37 cellular contexts compared by ENCODE assay signal in genomic region chr2:108390340-108390739, GRCh38. TPM values are rescaled to one million over a fixed set of nuclear protein-coding genes. Genes with fewer than 3 reads are reported as not detected.
"Had no signal": no experiment of that assay in that cellular context is flagged by ENCODE, and none has a peak within 500 bp of the region (broad histone marks: within the 10 kb centered on the region; RNA-seq: fewer than 3 reads in every experiment).

No MANE protein-coding gene starts in this region.

- H3K27ac ChIP-seq: adrenal gland, body of pancreas, epithelial cell of prostate, esophagus squamous epithelium, gastroesophageal sphincter, heart right ventricle, hepatocyte, WERI-Rb-1 had no signal

- H3K9me3 ChIP-seq: body of pancreas had no signal

- DNase-seq: activated B cell treated with CpG ODN at 0.5 μM for 24 hours; activated CD4-positive, alpha-beta memory T cell treated with anti-CD3 and anti-CD28 coated beads for 36 hours; activated CD4-positive, alpha-beta T cell treated with anti-CD3 and anti-CD28 coated beads for 48 hours; activated CD8-positive, alpha-beta memory T cell treated with anti-CD3 and anti-CD28 coated beads, Interleukin-2, amount 10 ng/mL, durations not matched to agents 7 days and 5 days; activated CD8-positive, alpha-beta memory T cell treated with anti-CD3 and anti-CD28 coated beads, Interleukin-2, amount 50 U/mL, for 4 hours; activated CD8-positive, alpha-beta T cell treated with anti-CD3 and anti-CD28 coated beads, Interleukin-2, amount 10 ng/mL, durations not matched to agents 7 days and 5 days; activated effector memory CD4-positive, alpha-beta T cell treated with anti-CD3 and anti-CD28 coated beads, Interleukin-2, amount 50 U/mL, for 16 hours; activated naive CD4-positive, alpha-beta T cell treated with anti-CD3 and anti-CD28 coated beads for 36 hours; activated naive CD8-positive, alpha-beta T cell treated with anti-CD3 and anti-CD28 coated beads for 36 hours; activated naive CD8-positive, alpha-beta T cell treated with anti-CD3 and anti-CD28 coated beads, Interleukin-2, amount 50 U/mL, for 24 hours; activated T-cell treated with anti-CD3 and anti-CD28 coated beads, Interleukin-2, amount 50 U/mL, for 1 hour; activated T-cell treated with anti-CD3 and anti-CD28 coated beads, Interleukin-2, amount 50 U/mL, for 48 hours; adrenal gland; amygdala; aorta; body of pancreas; caudate nucleus; cortex of kidney; dermis blood vessel endothelial cell; effector CD4-positive, alpha-beta T cell; effector memory CD8-positive, alpha-beta T cell; esophagus squamous epithelium; foreskin melanocyte; heart right ventricle; T1000; WERI-Rb-1 had no signal

- H3K36me3 ChIP-seq: adrenal gland, esophagus squamous epithelium, WERI-Rb-1 had no signal

- H3K27me3 ChIP-seq: adrenal gland, body of pancreas, esophagus squamous epithelium, gastroesophageal sphincter, heart right ventricle, hepatocyte had no signal

- H3K4me3 Mint-ChIP-seq: activated B cell treated with CpG ODN at 0.5 μM for 24 hours; activated CD4-positive, alpha-beta memory T cell treated with anti-CD3 and anti-CD28 coated beads for 36 hours; activated CD8-positive, alpha-beta memory T cell treated with anti-CD3 and anti-CD28 coated beads, Interleukin-2, amount 10 ng/mL, durations not matched to agents 7 days and 5 days; activated CD8-positive, alpha-beta T cell treated with anti-CD3 and anti-CD28 coated beads, Interleukin-2, amount 10 ng/mL, durations not matched to agents 7 days and 5 days; activated naive CD4-positive, alpha-beta T cell treated with anti-CD3 and anti-CD28 coated beads for 36 hours; activated naive CD4-positive, alpha-beta T cell treated with anti-CD3 and anti-CD28 coated beads, Interleukin-2, amount 50 U/mL, for 24 hours; activated naive CD8-positive, alpha-beta T cell treated with anti-CD3 and anti-CD28 coated beads for 36 hours; activated naive CD8-positive, alpha-beta T cell treated with anti-CD3 and anti-CD28 coated beads, Interleukin-2, amount 50 U/mL, for 24 hours; activated T-helper 1 cell treated with anti-CD3 and anti-CD28 coated beads, Interleukin-12 subunit alpha, Interleukin-12 subunit beta, Interleukin-2, Interleukin-4 antibody, amounts not matched to agents 30 ng/mL and 10 ng/mL and 1 ng/mL, durations not matched to agents 14 hours and 24 hours and 36 hours; effector memory CD8-positive, alpha-beta T cell; T-helper 2 cell treated with Interferon-gamma antibody and Interleukin-4, amounts not matched to agents 5 μg/mL and 100 μg/mL, for 36 hours had no signal

- H3K4me1 Mint-ChIP-seq: activated B cell treated with CpG ODN at 0.5 μM for 24 hours; activated CD8-positive, alpha-beta memory T cell treated with anti-CD3 and anti-CD28 coated beads, Interleukin-2, amount 10 ng/mL, durations not matched to agents 7 days and 5 days; activated naive CD4-positive, alpha-beta T cell treated with anti-CD3 and anti-CD28 coated beads, Interleukin-2, amount 50 U/mL, for 24 hours; activated naive CD8-positive, alpha-beta T cell treated with anti-CD3 and anti-CD28 coated beads, Interleukin-2, amount 50 U/mL, for 24 hours had no signal

- H3K4me3 ChIP-seq: adrenal gland, body of pancreas, esophagus squamous epithelium, gastroesophageal sphincter, heart right ventricle, hepatocyte had no signal

- H3K4me2 ChIP-seq: hepatocyte had no signal

- H2AFZ ChIP-seq: hepatocyte had no signal

- ATAC-seq: activated CD4-positive, CD25-positive, alpha-beta regulatory T cell treated with anti-CD3 and anti-CD28 coated beads, Interleukin-2, amount 50 U/mL, for 24 hours; activated CD8-positive, alpha-beta memory T cell treated with anti-CD3 and anti-CD28 coated beads, Interleukin-2, amount 10 ng/mL, durations not matched to agents 7 days and 5 days; activated CD8-positive, alpha-beta T cell treated with anti-CD3 and anti-CD28 coated beads, Interleukin-2, amount 10 ng/mL, durations not matched to agents 7 days and 5 days; activated naive CD8-positive, alpha-beta T cell treated with anti-CD3 and anti-CD28 coated beads, Interleukin-2, amount 50 U/mL, for 24 hours; body of pancreas; effector memory CD8-positive, alpha-beta T cell; gastroesophageal sphincter; heart right ventricle had no signal

- FAIRE-seq: colon, endothelial cell of umbilical vein had no signal

- H3K79me2 ChIP-seq: hepatocyte had no signal

- H3K4me1 ChIP-seq: adrenal gland, body of pancreas, esophagus squamous epithelium, gastroesophageal sphincter, heart right ventricle had no signal

- H3K27ac Mint-ChIP-seq: activated B cell treated with CpG ODN at 0.5 μM for 24 hours; activated CD4-positive, alpha-beta memory T cell treated with anti-CD3 and anti-CD28 coated beads for 36 hours; activated CD8-positive, alpha-beta memory T cell treated with anti-CD3 and anti-CD28 coated beads, Interleukin-2, amount 10 ng/mL, durations not matched to agents 7 days and 5 days; activated CD8-positive, alpha-beta T cell treated with anti-CD3 and anti-CD28 coated beads, Interleukin-2, amount 10 ng/mL, durations not matched to agents 7 days and 5 days; activated naive CD4-positive, alpha-beta T cell treated with anti-CD3 and anti-CD28 coated beads for 36 hours; activated naive CD4-positive, alpha-beta T cell treated with anti-CD3 and anti-CD28 coated beads, Interleukin-2, amount 50 U/mL, for 24 hours; activated naive CD8-positive, alpha-beta T cell treated with anti-CD3 and anti-CD28 coated beads for 36 hours; activated naive CD8-positive, alpha-beta T cell treated with anti-CD3 and anti-CD28 coated beads, Interleukin-2, amount 50 U/mL, for 24 hours; activated T-helper 1 cell treated with anti-CD3 and anti-CD28 coated beads, Interleukin-12 subunit alpha, Interleukin-12 subunit beta, Interleukin-2, Interleukin-4 antibody, amounts not matched to agents 30 ng/mL and 10 ng/mL and 1 ng/mL, durations not matched to agents 14 hours and 24 hours and 36 hours; activated T-helper 2 cell treated with anti-CD3 and anti-CD28 coated beads, Interferon-gamma antibody, Interleukin-2, Interleukin-4, amounts not matched to agents 10 μg/mL and 5 μg/mL and 100 μg/mL, durations not matched to agents 14 hours and 24 hours and 36 hours; effector memory CD8-positive, alpha-beta T cell; T-helper 2 cell treated with Interferon-gamma antibody and Interleukin-4, amounts not matched to agents 5 μg/mL and 100 μg/mL, for 36 hours had no signal

- H3K36me3 Mint-ChIP-seq: activated naive CD4-positive, alpha-beta T cell treated with anti-CD3 and anti-CD28 coated beads, Interleukin-2, amount 50 U/mL, for 24 hours; activated naive CD8-positive, alpha-beta T cell treated with anti-CD3 and anti-CD28 coated beads for 36 hours had no signal

- H3K27me3 Mint-ChIP-seq: activated naive CD8-positive, alpha-beta T cell treated with anti-CD3 and anti-CD28 coated beads for 36 hours; activated naive CD8-positive, alpha-beta T cell treated with anti-CD3 and anti-CD28 coated beads, Interleukin-2, amount 50 U/mL, for 24 hours had no signal

RNA-seq across cellular contexts. Expression of gene SULT1C4, which starts 12.6 kb away (rescaled TPM):
- total RNA-seq: activated B cell treated with CpG ODN at 0.5 μM for 24 hours; activated CD4-positive, alpha-beta memory T cell treated with anti-CD3 and anti-CD28 coated beads for 36 hours; activated CD8-positive, alpha-beta memory T cell treated with anti-CD3 and anti-CD28 coated beads for 36 hours; activated CD8-positive, alpha-beta memory T cell treated with anti-CD3 and anti-CD28 coated beads, Interleukin-2, amount 10 ng/mL, durations not matched to agents 7 days and 5 days; activated CD8-positive, alpha-beta T cell treated with anti-CD3 and anti-CD28 coated beads, Interleukin-2, amount 10 ng/mL, durations not matched to agents 7 days and 5 days; activated naive CD4-positive, alpha-beta T cell treated with anti-CD3 and anti-CD28 coated beads for 36 hours; activated naive CD8-positive, alpha-beta T cell treated with anti-CD3 and anti-CD28 coated beads for 36 hours; activated T-helper 1 cell treated with anti-CD3 and anti-CD28 coated beads, Interleukin-12 subunit alpha, Interleukin-12 subunit beta, Interleukin-2, Interleukin-4 antibody, amounts not matched to agents 30 ng/mL and 10 ng/mL and 1 ng/mL, durations not matched to agents 14 hours and 24 hours and 36 hours; activated T-helper 2 cell treated with anti-CD3 and anti-CD28 coated beads, Interferon-gamma antibody, Interleukin-2, Interleukin-4, amounts not matched to agents 10 μg/mL and 5 μg/mL and 100 μg/mL, durations not matched to agents 14 hours and 24 hours and 36 hours had no signal
